Comparison of ENCODE assay signal across 8 cellular contexts in the genomic region with DNA sequence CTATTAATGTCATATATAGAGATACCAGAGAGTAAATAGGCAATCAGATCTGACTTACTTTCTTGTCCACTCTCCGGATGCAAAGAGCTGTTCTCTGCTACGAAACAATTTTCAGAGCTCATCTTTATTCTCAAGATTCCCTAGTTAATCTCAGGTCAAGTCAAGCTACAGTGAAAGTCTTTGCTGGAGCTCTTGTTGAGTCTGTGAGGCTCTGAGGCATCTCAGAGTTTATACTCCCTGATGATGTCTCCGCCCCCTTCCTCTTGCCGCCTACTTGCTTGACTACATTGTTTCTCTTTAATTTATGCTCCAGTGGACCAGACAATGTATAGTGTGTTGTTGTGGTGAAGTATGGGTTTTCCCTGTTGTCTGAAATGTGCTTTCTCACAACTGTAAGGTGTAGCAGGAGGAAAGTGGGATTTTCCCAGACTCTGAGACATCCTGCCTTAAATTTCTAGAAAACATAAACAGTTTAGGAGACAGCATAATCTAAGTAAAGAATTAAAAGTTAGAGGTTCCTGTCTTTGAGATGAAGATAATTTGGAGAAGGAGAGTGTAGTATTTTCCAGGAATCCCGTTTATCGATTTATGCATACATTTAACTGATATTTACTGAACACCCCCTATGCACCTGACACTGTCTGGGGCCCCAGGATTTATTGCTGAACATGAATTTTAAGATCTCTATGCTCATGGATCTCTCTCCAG. TPM values are rescaled to one million over a fixed set of nuclear protein-coding genes. Genes with fewer than 3 reads are reported as not detected.
DNase-seq lines count a peak whose midpoint lies in the region; ATAC-seq and TF ChIP-seq lines count a peak whose summit lies in the region.

A gene (minus strand): TSS at position 203 of the 708 bp plus-strand sequence. CDS start 81 bp downstream, at position 122.

- WGBS in urinary bladder: 36% methylated on average over 6 of the region's 6 CpGs

- peaks cover 6% of the 10 kb centered on the region for H3K9me3 Mint-ChIP-seq in activated T-helper 2 cell treated with anti-CD3 and anti-CD28 coated beads, Interferon-gamma antibody, Interleukin-2, Interleukin-4, amounts not matched to agents 10 μg/mL and 5 μg/mL and 100 μg/mL, durations not matched to agents 14 hours and 24 hours and 36 hours
- peaks cover 0 to 2% (median 0%) of the 10 kb centered on the region in 7 donors for H3K9me3 Mint-ChIP-seq in naive B cell

- H3K36me3 ChIP-seq in DOHH2 (ENCODE audit: control insufficient read depth, low read length) (no peaks in the 10 kb centered on the region), OCI-LY3 (replicated peaks; ENCODE audit: low read depth, low read length) (no peaks in the 10 kb centered on the region), urinary bladder (ENCODE audit: insufficient read depth) (no peaks in the 10 kb centered on the region)

- peak within 1 kb of the TSS; percentile 77 for H3K4me2 ChIP-seq in DOHH2 (ENCODE audit: low read length)
- H3K4me2 ChIP-seq in OCI-LY3 (ENCODE audit: low read length): peak within 1 kb of the TSS; percentile 93

- peaks cover 49% of the 10 kb centered on the region for H3K36me3 Mint-ChIP-seq in activated T-helper 2 cell treated with anti-CD3 and anti-CD28 coated beads, Interferon-gamma antibody, Interleukin-2, Interleukin-4, amounts not matched to agents 10 μg/mL and 5 μg/mL and 100 μg/mL, durations not matched to agents 14 hours and 24 hours and 36 hours (ENCODE audit: low read depth)
- H3K36me3 Mint-ChIP-seq in naive B cell: peaks cover 9 to 20% of the 10 kb centered on the region in 2 donors

- no peaks in the 10 kb centered on the region for H3K9me2 ChIP-seq in DOHH2 (replicated peaks; ENCODE audit: control insufficient read depth, low read length)

- no peaks in the 10 kb centered on the region for H3K27me3 Mint-ChIP-seq in activated T-helper 2 cell treated with anti-CD3 and anti-CD28 coated beads, Interferon-gamma antibody, Interleukin-2, Interleukin-4, amounts not matched to agents 10 μg/mL and 5 μg/mL and 100 μg/mL, durations not matched to agents 14 hours and 24 hours and 36 hours (ENCODE audit: low read depth)
- H3K27me3 Mint-ChIP-seq in naive B cell: no peaks in the 10 kb centered on the region

- TF ChIP-seq CTCF in DOHH2 (IDR thresholded peaks at IDR 0.05; ENCODE audit: low read depth, low read length, poor library complexity, severe bottlenecking): no peak
- no peak for TF ChIP-seq CTCF in OCI-LY3 (IDR thresholded peaks at IDR 0.05; ENCODE audit: low read depth, low read length)

- peak; percentile 46 for ATAC-seq in GM21737 (IDR thresholded peaks at IDR 0.05; ENCODE audit: unreplicated experiment)
- ATAC-seq in naive B cell (ENCODE audit: low read depth in 2 of 2): peak; percentile 52 to 57

- H3K9me3 ChIP-seq in DOHH2 (ENCODE audit: control insufficient read depth, insufficient read depth, low read length) (no peaks in the 10 kb centered on the region; the same call in 1 of the 2 replicates), OCI-LY3 (ENCODE audit: insufficient read depth, low read length) (no peaks in the 10 kb centered on the region)

- H3F3A ChIP-seq in DOHH2 (ENCODE audit: control insufficient read depth, insufficient read depth): peaks cover 33% of the 10 kb centered on the region

- H3K4me1 ChIP-seq in DOHH2 (ENCODE audit: control insufficient read depth, low read length) (peaks cover 73% of the 10 kb centered on the region), OCI-LY3 (ENCODE audit: low read length) (peaks cover 74% of the 10 kb centered on the region), urinary bladder (ENCODE audit: insufficient read depth) (no peaks in the 10 kb centered on the region)

- H3K9ac ChIP-seq in OCI-LY3 (ENCODE audit: low read length): peak within 1 kb of the TSS; percentile 52

- intact Hi-C loops in activated T-helper 2 cell treated with anti-CD3 and anti-CD28 coated beads, Interferon-gamma antibody, Interleukin-2, Interleukin-4, amounts not matched to agents 10 μg/mL and 5 μg/mL and 100 μg/mL, durations not matched to agents 14 hours and 24 hours and 36 hours (cut with micrococcal nuclease): loop anchor here (1.0 to 2.0 kb wide), 5 partner anchors 19 to 113 kb away; a partner anchor contains a TSS

- H3K79me2 ChIP-seq in DOHH2 (ENCODE audit: control insufficient read depth, low read length): no peaks in the 10 kb centered on the region
- peaks cover 15% of the 10 kb centered on the region for H3K79me2 ChIP-seq in OCI-LY3 (ENCODE audit: low read length)

- DNase-seq in activated T-helper 2 cell treated with anti-CD3 and anti-CD28 coated beads, Interferon-gamma antibody, Interleukin-2, Interleukin-4, amounts not matched to agents 10 μg/mL and 5 μg/mL and 100 μg/mL, durations not matched to agents 14 hours and 24 hours and 36 hours (ENCODE audit: low spot score): peak; percentile 83
- peak; percentile 90 for DNase-seq in naive B cell
- no peak for DNase-seq in ecto neural progenitor cell (ENCODE audit: low spot score)
- DNase-seq in superior temporal gyrus (ENCODE audit: extremely low spot score): no peak

- H2AFZ ChIP-seq in OCI-LY3 (ENCODE audit: low read depth, low read length): peak within 1 kb of the TSS; percentile 29

- peak within 1 kb of the TSS; percentile 96 for H3K27ac Mint-ChIP-seq in activated T-helper 2 cell treated with anti-CD3 and anti-CD28 coated beads, Interferon-gamma antibody, Interleukin-2, Interleukin-4, amounts not matched to agents 10 μg/mL and 5 μg/mL and 100 μg/mL, durations not matched to agents 14 hours and 24 hours and 36 hours
- H3K27ac Mint-ChIP-seq in naive B cell: peak within 1 kb of the TSS; percentile 99 to 100 (median 100)

- H3K27me3 ChIP-seq in DOHH2 (ENCODE audit: control insufficient read depth, low read length) (peaks cover 62% of the 10 kb centered on the region), OCI-LY3 (ENCODE audit: low read depth, low read length) (no peaks in the 10 kb centered on the region)

- H3K4me1 Mint-ChIP-seq in activated T-helper 2 cell treated with anti-CD3 and anti-CD28 coated beads, Interferon-gamma antibody, Interleukin-2, Interleukin-4, amounts not matched to agents 10 μg/mL and 5 μg/mL and 100 μg/mL, durations not matched to agents 14 hours and 24 hours and 36 hours (ENCODE audit: low read depth): peaks cover 48% of the 10 kb centered on the region
- peaks cover 68 to 77% (median 69%) of the 10 kb centered on the region in 3 donors for H3K4me1 Mint-ChIP-seq in naive B cell

- H3K4me3 Mint-ChIP-seq in activated T-helper 2 cell treated with anti-CD3 and anti-CD28 coated beads, Interferon-gamma antibody, Interleukin-2, Interleukin-4, amounts not matched to agents 10 μg/mL and 5 μg/mL and 100 μg/mL, durations not matched to agents 14 hours and 24 hours and 36 hours (ENCODE audit: low read depth): peak within 1 kb of the TSS; percentile 99
- H3K4me3 Mint-ChIP-seq in naive B cell: peak within 1 kb of the TSS; percentile 95 to 99 (median 98)

- H4K20me1 ChIP-seq in DOHH2 (ENCODE audit: control insufficient read depth, insufficient read depth, low read depth, low read length) (no peaks in the 10 kb centered on the region; the same call in 1 of the 2 replicates), OCI-LY3 (ENCODE audit: insufficient read depth, low read length) (no peaks in the 10 kb centered on the region)

- H3K4me3 ChIP-seq in DOHH2 (ENCODE audit: low read length) (peak within 1 kb of the TSS; percentile 57), OCI-LY3 (ENCODE audit: low read length) (peak within 1 kb of the TSS; percentile 79), urinary bladder (ENCODE audit: low read depth, low read length) (peak within 1 kb of the TSS; percentile 35)

- H3K27ac ChIP-seq in DOHH2 (ENCODE audit: low read depth, low read length): peak within 1 kb of the TSS; percentile 32
- H3K27ac ChIP-seq in OCI-LY3 (ENCODE audit: low read length): peak within 1 kb of the TSS; percentile 46
- peak within 1 kb of the TSS; percentile 23 for H3K27ac ChIP-seq in urinary bladder (ENCODE audit: low read depth)

RNA-seq across cellular contexts. Expression of the gene that starts here (rescaled TPM):
- 70.9 and 72.2 TPM in 2 replicates for total RNA-seq in activated T-helper 2 cell treated with anti-CD3 and anti-CD28 coated beads, Interferon-gamma antibody, Interleukin-2, Interleukin-4, amounts not matched to agents 10 μg/mL and 5 μg/mL and 100 μg/mL, durations not matched to agents 14 hours and 24 hours and 36 hours
- 1,000 to 10,000 TPM in 5 of 6 donors, 100 to 1,000 TPM in 1; 814 to 1,329 (median 1,116) TPM for polyA plus RNA-seq in naive B cell (ENCODE audit: low read depth in 6 of 6)
- total RNA-seq in urinary bladder: 13.7 TPM
- 7.4 TPM for polyA plus RNA-seq in urinary bladder

Comparison
In these comparisons a context has a peak if more than half of its experiments do, and no peak if none do; other contexts are left out.
1. RNA of the gene that starts here (polyA plus RNA-seq): 814 to 1,329 TPM in naive B cell; 7.4 TPM in urinary bladder (single experiment); every median in the first group is over 10 times any median in the second.
2. DNase-seq: peak in activated T-helper 2 cell treated with anti-CD3 and anti-CD28 coated beads, Interferon-gamma antibody, Interleukin-2, Interleukin-4, amounts not matched to agents 10 μg/mL and 5 μg/mL and 100 μg/mL, durations not matched to agents 14 hours and 24 hours and 36 hours (single experiment) and naive B cell (single experiment); none in ecto neural progenitor cell (single experiment) and superior temporal gyrus (single experiment).
3. Peak in every context shown above with its lines, with median percentiles within 50 percentile points of each other: H3K27ac ChIP-seq and H3K4me3 ChIP-seq.